ENCODE assay signal across 9 cellular contexts in the genomic region with DNA sequence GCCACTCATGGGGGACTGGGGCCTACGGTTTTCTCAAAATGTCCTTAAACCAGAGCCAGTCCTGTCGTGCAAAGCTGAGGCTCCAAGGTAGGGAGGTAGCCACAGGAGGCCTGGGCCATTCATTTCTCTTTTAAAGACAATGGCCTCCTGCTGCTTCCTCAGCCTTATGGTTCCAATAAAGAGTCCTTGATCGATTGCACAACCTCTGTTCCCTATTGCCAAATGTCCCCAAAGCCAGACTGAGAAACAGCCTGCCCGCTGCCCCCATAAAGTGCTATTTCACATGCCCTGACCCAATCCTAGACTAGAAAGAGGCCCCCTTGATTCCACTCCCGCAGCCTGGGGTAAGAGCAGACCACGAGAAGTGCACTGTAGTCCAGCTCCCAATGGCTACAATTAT.
A peak's percentile ranks its signal among the peaks of the same experiment; 100 is the strongest.
DNase-seq lines count a peak whose midpoint lies in the region; ATAC-seq and TF ChIP-seq lines count a peak whose summit lies in the region.
"Had no signal": no experiment of that assay in that cellular context is flagged by ENCODE, and none has a peak within 500 bp of the region (broad histone marks: within the 10 kb centered on the region; RNA-seq: fewer than 3 reads in every experiment).

No MANE protein-coding gene starts in this region.

- H3K9ac ChIP-seq in Loucy (ENCODE audit: low read depth, low read length, poor library complexity, severe bottlenecking) (no peak overlapping the region), trophoblast cell (ENCODE audit: low read length) (no peak overlapping the region)

- peak overlapping the region; percentile 32 for H2AK5ac ChIP-seq in trophoblast cell (ENCODE audit: low read length)

- H3K79me2 ChIP-seq in Loucy (ENCODE audit: insufficient read depth, low read length) (peaks cover 38% of the 10 kb centered on the region), trophoblast cell (ENCODE audit: control insufficient read depth, insufficient read depth, low read length, poor library complexity) (no peaks in the 10 kb centered on the region)

- peak overlapping the region; percentile 58 for H2BK5ac ChIP-seq in trophoblast cell (ENCODE audit: low read depth, low read length, poor library complexity)

- no peak overlapping the region for H3K4me3 ChIP-seq in Loucy (ENCODE audit: low read length, poor library complexity, severe bottlenecking)
- H3K4me3 ChIP-seq in coronary artery = no peak overlapping the region
- no peak overlapping the region for H3K4me3 ChIP-seq in trophoblast cell (ENCODE audit: low read depth, low read length)

- CTCF ChIA-PET in CD4-positive, alpha-beta T cell (lab: Charles Lee) = no interaction called here

- H3K27me3 Mint-ChIP-seq in CD4-positive, alpha-beta T cell = no peaks in the 10 kb centered on the region

- peak overlapping the region; percentile 67 for H2BK120ac ChIP-seq in trophoblast cell (ENCODE audit: insufficient read depth, low read length, poor library complexity)

- peak overlapping the region; percentile 78 for H2BK12ac ChIP-seq in trophoblast cell (ENCODE audit: low read length)

- no peak overlapping the region for H4K12ac ChIP-seq in trophoblast cell (ENCODE audit: low read depth, low read length)

- peaks cover 11% of the 10 kb centered on the region for H3K79me1 ChIP-seq in trophoblast cell (ENCODE audit: low read length)

- peaks cover 47% of the 10 kb centered on the region for H3K4me1 Mint-ChIP-seq in CD4-positive, alpha-beta T cell (ENCODE audit: low read depth)

- intact Hi-C loops in CD4-positive, alpha-beta T cell (cut with DNase I, micrococcal nuclease) = no loop called here

- no peak for TF ChIP-seq CTCF in CD4-positive, alpha-beta T cell (IDR thresholded peaks at IDR 0.05)
- no peak for TF ChIP-seq CTCF in Loucy (conservative IDR thresholded peaks at IDR 0.05; ENCODE audit: low read length)
- TF ChIP-seq CTCF in coronary artery (IDR thresholded peaks at IDR 0.05) = no peak

- H3K4me3 Mint-ChIP-seq in CD4-positive, alpha-beta T cell = no peak overlapping the region

- H3K9me2 ChIP-seq in Loucy (replicated peaks; ENCODE audit: low read depth, low read length) = no peaks in the 10 kb centered on the region

- no peak for DNase-seq in CD4-positive, alpha-beta T cell
- DNase-seq in coronary artery (ENCODE audit: low spot score) (no peak), trophoblast cell (peak; percentile 22 to 50), islet precursor cell (no peak), medulla oblongata (ENCODE audit: extremely low spot score) (no peak)
- DNase-seq: NCI-H2107 had no signal

- no peaks in the 10 kb centered on the region for H3K9me3 ChIP-seq in CD4-positive, alpha-beta T cell (ENCODE audit: control insufficient read depth, low read length)
- H3K9me3 ChIP-seq in Loucy (ENCODE audit: insufficient read depth, low read depth, low read length) = no peaks in the 10 kb centered on the region
- H3K9me3 ChIP-seq in trophoblast cell (ENCODE audit: insufficient read depth, low read depth, low read length) = no peaks in the 10 kb centered on the region

- peak overlapping the region; percentile 63 for H3K18ac ChIP-seq in trophoblast cell (ENCODE audit: low read length)

- peak overlapping the region; percentile 72 for H4K8ac ChIP-seq in trophoblast cell (ENCODE audit: low read depth, low read length)

- no peak overlapping the region for H3K27ac ChIP-seq in CD4-positive, alpha-beta T cell (ENCODE audit: low read depth, low read length)
- H3K27ac ChIP-seq in coronary artery (peak overlapping the region; percentile 58 to 77), trophoblast cell (ENCODE audit: low read depth, low read length) (peak overlapping the region; percentile 67)

- H3K14ac ChIP-seq in trophoblast cell (ENCODE audit: low read length) = peak overlapping the region; percentile 1

- H2AFZ ChIP-seq in Loucy (ENCODE audit: low read length) (no peak overlapping the region), trophoblast cell (ENCODE audit: insufficient read depth, low read length, poor library complexity) (no peak overlapping the region)

- ATAC-seq in CD4-positive, alpha-beta T cell (ENCODE audit: poor library complexity) = no peak
- ATAC-seq in GM21576 (IDR thresholded peaks at IDR 0.05; ENCODE audit: unreplicated experiment) (no peak), HG03469 (IDR thresholded peaks at IDR 0.05; ENCODE audit: unreplicated experiment) (no peak)

- no peaks in the 10 kb centered on the region for H3F3A ChIP-seq in Loucy (ENCODE audit: low read depth)

- peaks cover 19% of the 10 kb centered on the region for H3K4me1 ChIP-seq in Loucy (ENCODE audit: insufficient read depth, low read length, poor library complexity, severe bottlenecking)
- H3K4me1 ChIP-seq in trophoblast cell (ENCODE audit: control insufficient read depth in 1 of 2, insufficient read depth in 2 of 2, low read length in 2 of 2) = peaks cover 7 to 17% of the 10 kb centered on the region in 2 experiments

- H3K36me3 Mint-ChIP-seq in CD4-positive, alpha-beta T cell (ENCODE audit: low read depth) = peaks cover 99% of the 10 kb centered on the region

- peak overlapping the region; percentile 49 for H3K4me2 ChIP-seq in Loucy (ENCODE audit: low read depth, low read length, poor library complexity, severe bottlenecking)
- H3K4me2 ChIP-seq in trophoblast cell (ENCODE audit: low read length) = no peak overlapping the region

- peak overlapping the region; percentile 72 for H4K91ac ChIP-seq in trophoblast cell (ENCODE audit: low read depth, low read length)

- no peak overlapping the region for H3K23ac ChIP-seq in trophoblast cell (ENCODE audit: low read length)

- H3K4ac ChIP-seq in trophoblast cell (ENCODE audit: low read depth, low read length) = peak overlapping the region; percentile 56

- peaks cover 90% of the 10 kb centered on the region for H4K20me1 ChIP-seq in Loucy (ENCODE audit: insufficient read depth, low read length, poor library complexity, severe bottlenecking)

- H3K27me3 ChIP-seq in CD4-positive, alpha-beta T cell (ENCODE audit: control insufficient read depth, insufficient read depth, low read length) = no peaks in the 10 kb centered on the region
- H3K27me3 ChIP-seq in Loucy (ENCODE audit: insufficient read depth, low read length, poor library complexity, severe bottlenecking) = no peaks in the 10 kb centered on the region
- H3K27me3 ChIP-seq in trophoblast cell (ENCODE audit: insufficient read depth, low read length) = no peaks in the 10 kb centered on the region

- H3K36me3 ChIP-seq in Loucy (ENCODE audit: insufficient read depth, low read length) = peaks cover 98% of the 10 kb centered on the region
- peaks cover 34 to 47% of the 10 kb centered on the region in 2 experiments for H3K36me3 ChIP-seq in trophoblast cell (ENCODE audit: control insufficient read depth in 1 of 2, insufficient read depth in 2 of 2, low read length in 2 of 2)

- H3K9me3 Mint-ChIP-seq in CD4-positive, alpha-beta T cell = no peaks in the 10 kb centered on the region

- peak overlapping the region; percentile 63 for H3K27ac Mint-ChIP-seq in CD4-positive, alpha-beta T cell

- POLR2A ChIA-PET in CD4-positive, alpha-beta T cell (lab: Charles Lee) = no interaction called here

- no CpG with 5 or more reads among the region's 6 CpGs for WGBS in trophoblast cell (ENCODE audit: extremely low coverage, insufficient coverage, insufficient read length)

Comparison
In these comparisons a context has a peak if more than half of its experiments do, and no peak if none do; other contexts are left out.
1. DNase-seq: peak in trophoblast cell (2 of 2); none in CD4-positive, alpha-beta T cell (0 of 10), coronary artery (single experiment), islet precursor cell (single experiment) and medulla oblongata (single experiment).